Comparison of ENCODE assay signal across 8 cellular contexts in genomic region chr14:53613404-53614253, GRCh38.
A peak's percentile ranks its signal among the peaks of the same experiment; 100 is the strongest.
DNase-seq lines count a peak whose midpoint lies in the region; ATAC-seq and TF ChIP-seq lines count a peak whose summit lies in the region.

No MANE protein-coding gene starts in this region.

- peak overlapping the region; percentile 23 for H3K4me3 ChIP-seq in colonic mucosa

- intact Hi-C loops in colonic mucosa (cut with DNase I) = no loop called here

- TF ChIP-seq CTCF in colonic mucosa (IDR thresholded peaks at IDR 0.05) = no peak

- peaks cover 12% of the 10 kb centered on the region for H3K9me3 Mint-ChIP-seq in stimulated activated effector memory CD8-positive, alpha-beta T cell treated with anti-CD3 and anti-CD28 coated beads, Interleukin-12 subunit alpha, Interleukin-12 subunit beta, amount 100 ng/mL, for 72 hours

- H3K9me3 ChIP-seq in colonic mucosa = no peaks in the 10 kb centered on the region

- ATAC-seq in GM18867 (IDR thresholded peaks at IDR 0.05; ENCODE audit: unreplicated experiment) (peak; percentile 99), HG02642 (IDR thresholded peaks at IDR 0.05; ENCODE audit: poor library complexity, unreplicated experiment) (peak; percentile 96)
- ATAC-seq in stimulated activated effector memory CD8-positive, alpha-beta T cell treated with anti-CD3 and anti-CD28 coated beads, Interleukin-12 subunit alpha, Interleukin-12 subunit beta, amount 100 ng/mL, for 72 hours = peak; percentile 44

- no peak overlapping the region for H3K27ac Mint-ChIP-seq in stimulated activated effector memory CD8-positive, alpha-beta T cell treated with anti-CD3 and anti-CD28 coated beads, Interleukin-12 subunit alpha, Interleukin-12 subunit beta, amount 100 ng/mL, for 72 hours

- peak overlapping the region in 1 of 2 donors; percentile 14 for H3K9ac ChIP-seq in colonic mucosa (ENCODE audit: low read depth in 2 of 2, low read length in 2 of 2)

- no peaks in the 10 kb centered on the region for H3K36me3 ChIP-seq in colonic mucosa

- no peaks in the 10 kb centered on the region for H3K4me1 ChIP-seq in colonic mucosa

- H3K4me3 Mint-ChIP-seq in stimulated activated effector memory CD8-positive, alpha-beta T cell treated with anti-CD3 and anti-CD28 coated beads, Interleukin-12 subunit alpha, Interleukin-12 subunit beta, amount 100 ng/mL, for 72 hours = no peak overlapping the region

- H3K27me3 ChIP-seq in colonic mucosa = no peaks in the 10 kb centered on the region

- peak overlapping the region; percentile 71 for H3K27ac ChIP-seq in colonic mucosa

- peak; percentile 81 for DNase-seq in NCI-H1092 treated with DMSO at 0.1 percent for 48 hours (lab: John Stamatoyannopoulos, UW)
- DNase-seq in colonic mucosa = peak; percentile 39
- DNase-seq in stimulated activated effector memory CD8-positive, alpha-beta T cell treated with anti-CD3 and anti-CD28 coated beads, Interleukin-12 subunit alpha, Interleukin-12 subunit beta, amount 100 ng/mL, for 72 hours (ENCODE audit: low spot score in 2 of 2) = no peak
- no peak for DNase-seq in AG20443 (ENCODE audit: low spot score)
- DNase-seq in hepatic stellate cell (ENCODE audit: low spot score) = no peak
- no peak for DNase-seq in COLO829 (ENCODE audit: low spot score)

- H3K36me3 Mint-ChIP-seq in stimulated activated effector memory CD8-positive, alpha-beta T cell treated with anti-CD3 and anti-CD28 coated beads, Interleukin-12 subunit alpha, Interleukin-12 subunit beta, amount 100 ng/mL, for 72 hours = no peaks in the 10 kb centered on the region

- H3K4me1 Mint-ChIP-seq in stimulated activated effector memory CD8-positive, alpha-beta T cell treated with anti-CD3 and anti-CD28 coated beads, Interleukin-12 subunit alpha, Interleukin-12 subunit beta, amount 100 ng/mL, for 72 hours = no peaks in the 10 kb centered on the region

Comparison
In these comparisons a context has a peak if more than half of its experiments do, and no peak if none do; other contexts are left out.
1. ATAC-seq: peak in every context shown above with its lines; median percentile 99 in GM18867; 96 in HG02642; 44 in stimulated activated effector memory CD8-positive, alpha-beta T cell treated with anti-CD3 and anti-CD28 coated beads, Interleukin-12 subunit alpha, Interleukin-12 subunit beta, amount 100 ng/mL, for 72 hours.
2. DNase-seq: peak in NCI-H1092 treated with DMSO at 0.1 percent for 48 hours (single experiment) and colonic mucosa (single experiment); none in stimulated activated effector memory CD8-positive, alpha-beta T cell treated with anti-CD3 and anti-CD28 coated beads, Interleukin-12 subunit alpha, Interleukin-12 subunit beta, amount 100 ng/mL, for 72 hours (0 of 2), AG20443 (single experiment), hepatic stellate cell (single experiment) and COLO829 (single experiment).